14 cellular contexts compared by ENCODE assay signal in the genomic region with DNA sequence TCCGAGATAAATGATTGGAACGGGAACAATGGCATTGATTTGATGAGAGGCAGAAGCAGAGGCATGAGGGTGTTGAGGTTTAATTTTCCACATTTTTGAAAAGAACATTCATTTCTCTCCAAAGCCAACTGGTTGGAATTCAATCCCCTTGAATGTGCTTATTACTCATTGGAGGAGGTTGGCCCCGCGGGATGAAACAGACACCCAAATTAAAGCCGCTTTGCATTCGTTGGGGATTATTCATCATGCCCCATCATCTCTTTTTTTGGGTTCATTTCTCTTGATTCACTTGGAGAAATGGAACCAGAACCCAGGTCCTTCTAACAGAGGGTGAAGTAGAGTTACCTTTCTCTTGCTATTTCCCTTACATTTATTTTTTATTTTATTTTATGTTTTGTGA.
"Had no signal": no experiment of that assay in that cellular context is flagged by ENCODE, and none has a peak within 500 bp of the region (broad histone marks: within the 10 kb centered on the region; RNA-seq: fewer than 3 reads in every experiment).

No MANE protein-coding gene starts in this region.

- H3K4me3 ChIP-seq: adrenal gland, gastroesophageal sphincter, left ventricle myocardium inferior, neural progenitor cell, SK-N-MC, smooth muscle cell had no signal

- H3K9ac ChIP-seq: neural progenitor cell had no signal

- H3K36me3 ChIP-seq: neural progenitor cell had no signal

- H2AFZ ChIP-seq: neural progenitor cell had no signal

- DNase-seq: activated B cell treated with CpG ODN at 0.5 μM for 24 hours; activated CD4-positive, alpha-beta T cell treated with anti-CD3 and anti-CD28 coated beads, Interleukin-2, amount 10 ng/mL, durations not matched to agents 7 days and 5 days; activated CD8-positive, alpha-beta memory T cell treated with anti-CD3 and anti-CD28 coated beads for 24 hours; activated naive CD4-positive, alpha-beta T cell treated with anti-CD3 and anti-CD28 coated beads, Interleukin-2, amount 10 ng/mL, durations not matched to agents 7 days and 5 days; adrenal gland; left ventricle myocardium inferior; T-helper 1 cell; trophoblast cell had no signal

- H3K4me1 Mint-ChIP-seq: stimulated activated memory B cell treated with anti-CD40 and anti-IgM and Interleukin-4, amounts not matched to agents 10 μg/mL and 1 μg/mL and 100 μg/mL, for 72 hours had no signal

- H3K27me3 ChIP-seq: adrenal gland, gastroesophageal sphincter, neural progenitor cell had no signal

- H3K9me3 ChIP-seq: adrenal gland had no signal

- H3K36me3 Mint-ChIP-seq: neural progenitor cell had no signal

- H3K27ac ChIP-seq: adrenal gland, gastroesophageal sphincter, left ventricle myocardium inferior, neural progenitor cell, SK-N-MC had no signal

- H3K4me2 ChIP-seq: neural progenitor cell, smooth muscle cell had no signal

- H3K4me3 Mint-ChIP-seq: activated B cell treated with CpG ODN at 0.5 μM for 24 hours; activated CD4-positive, alpha-beta T cell treated with anti-CD3 and anti-CD28 coated beads, Interleukin-2, amount 10 ng/mL, durations not matched to agents 7 days and 5 days; activated naive CD4-positive, alpha-beta T cell treated with anti-CD3 and anti-CD28 coated beads, Interleukin-2, amount 10 ng/mL, durations not matched to agents 7 days and 5 days; neural progenitor cell; stimulated activated memory B cell treated with anti-CD40 and anti-IgM and Interleukin-4, amounts not matched to agents 10 μg/mL and 1 μg/mL and 100 μg/mL, for 72 hours had no signal

- H3K27me3 Mint-ChIP-seq: activated B cell treated with CpG ODN at 0.5 μM for 24 hours; activated CD4-positive, alpha-beta T cell treated with anti-CD3 and anti-CD28 coated beads, Interleukin-2, amount 10 ng/mL, durations not matched to agents 7 days and 5 days; stimulated activated memory B cell treated with anti-CD40 and anti-IgM and Interleukin-4, amounts not matched to agents 10 μg/mL and 1 μg/mL and 100 μg/mL, for 72 hours had no signal

- ATAC-seq: esophagus mucosa; gastroesophageal sphincter; stimulated activated memory B cell treated with anti-CD40 and anti-IgM and Interleukin-4, amounts not matched to agents 10 μg/mL and 1 μg/mL and 100 μg/mL, for 72 hours had no signal

- H3K4me1 ChIP-seq: adrenal gland, gastroesophageal sphincter had no signal
